In genomic region chr17:76039121-76039520, GRCh38 we compare ENCODE assay signal across 1 cellular context.
TF ChIP-seq lines count a peak whose summit lies in the region.

No MANE protein-coding gene starts in this region.

TF ChIP-seq in HCT116, 20 proteins besides CTCF, POLR2A, EP300 and RAD21 (continued from another document):
- no peak for TF ChIP-seq MAX (IDR thresholded peaks at IDR 0.05)
- no peak for TF ChIP-seq POLR2AphosphoS5 (IDR thresholded peaks at IDR 0.05; ENCODE audit: low read depth, low read length)
- TF ChIP-seq REST (IDR thresholded peaks at IDR 0.05; ENCODE audit: low read depth): no peak
